Comparison of ENCODE assay signal across 18 cellular contexts in genomic region chr3:27127879-27128278, GRCh38.
DNase-seq lines count a peak whose midpoint lies in the region; ATAC-seq and TF ChIP-seq lines count a peak whose summit lies in the region.
"Had no signal": no experiment of that assay in that cellular context is flagged by ENCODE, and none has a peak within 500 bp of the region (broad histone marks: within the 10 kb centered on the region; RNA-seq: fewer than 3 reads in every experiment).

No MANE protein-coding gene starts in this region.

- no peak overlapping the region for H4K8ac ChIP-seq in mesenchymal stem cell (ENCODE audit: low read length)

- H3K14ac ChIP-seq in mesenchymal stem cell (ENCODE audit: low read length in 2 of 2), result no peak overlapping the region

- no peak overlapping the region for H2BK120ac ChIP-seq in mesenchymal stem cell (ENCODE audit: low read depth, low read length)

- H2AK5ac ChIP-seq in mesenchymal stem cell (ENCODE audit: low read length, severe bottlenecking), result no peak overlapping the region

- H2BK5ac ChIP-seq in mesenchymal stem cell (ENCODE audit: low read depth, low read length, poor library complexity, severe bottlenecking), result no peak overlapping the region

- no peaks in the 10 kb centered on the region for H3K79me1 ChIP-seq in mesenchymal stem cell (replicated peaks; ENCODE audit: low read length, poor library complexity, severe bottlenecking)

- POLR2A ChIA-PET in SK-N-SH (lab: Yijun Ruan, JAX), result no interaction called here

- intact Hi-C loops in left ventricle myocardium inferior (cut with micrococcal nuclease), result no loop called here

- no peaks in the 10 kb centered on the region for H3K9me3 ChIP-seq in SK-N-SH
- H3K9me3 ChIP-seq in mesenchymal stem cell (ENCODE audit: control insufficient read depth, low read length), result no peaks in the 10 kb centered on the region
- H3K9me3 ChIP-seq in left ventricle myocardium inferior (replicated peaks), result no peaks in the 10 kb centered on the region
- H3K9me3 ChIP-seq: A549; BE2C; BLaER1 treated with 17β-estradiol and CSF1 and Interleukin-3, amounts not matched to agents 10 nM and 100 nM; HAP-1 had no signal

- no peak overlapping the region for H3K9ac ChIP-seq in SK-N-SH
- H3K9ac ChIP-seq in mesenchymal stem cell (ENCODE audit: low read length), result no peak overlapping the region
- H3K9ac ChIP-seq: BLaER1 treated with 17β-estradiol and CSF1 and Interleukin-3, amounts not matched to agents 10 nM and 100 nM had no signal

- no peak overlapping the region for H3K18ac ChIP-seq in mesenchymal stem cell (ENCODE audit: low read depth in 1 of 2, low read length in 2 of 2)

- no peaks in the 10 kb centered on the region for H3K36me3 ChIP-seq in SK-N-SH (replicated peaks in 1 of 2; ENCODE audit: control insufficient read depth in 1 of 2, insufficient read depth in 2 of 2, low read length in 1 of 2)
- H3K36me3 ChIP-seq in mesenchymal stem cell (ENCODE audit: control insufficient read depth in 1 of 2, insufficient read depth in 2 of 2, low read depth in 1 of 2, low read length in 2 of 2), result peaks cover 0 to 83% of the 10 kb centered on the region in 2 experiments
- no peaks in the 10 kb centered on the region for H3K36me3 ChIP-seq in left ventricle myocardium inferior
- H3K36me3 ChIP-seq: BE2C, HAP-1 had no signal

- no peaks in the 10 kb centered on the region for H3K9me2 ChIP-seq in SK-N-SH

- no peak overlapping the region for H4K91ac ChIP-seq in mesenchymal stem cell (ENCODE audit: low read length)

- H2BK12ac ChIP-seq in mesenchymal stem cell (ENCODE audit: low read length in 2 of 2), result no peak overlapping the region

- H3K4me2 ChIP-seq in SK-N-SH (no peak overlapping the region), mesenchymal stem cell (ENCODE audit: low read length, poor library complexity, severe bottlenecking) (no peak overlapping the region)
- H3K4me2 ChIP-seq: A549; BLaER1 treated with 17β-estradiol and CSF1 and Interleukin-3, amounts not matched to agents 10 nM and 100 nM; GM23338 had no signal

- TF ChIP-seq EP300 in SK-N-SH (IDR thresholded peaks at IDR 0.05; ENCODE audit: borderline replicate concordance in 1 of 2, low read depth in 1 of 2, low read length in 1 of 2), result peak in 1 of 2 experiments; percentile 81; a peak in 2 of 4 replicates

- no peak overlapping the region for H3K4ac ChIP-seq in mesenchymal stem cell (ENCODE audit: low read depth in 1 of 2, low read length in 2 of 2)

- no peaks in the 10 kb centered on the region for H3K79me2 ChIP-seq in SK-N-SH (ENCODE audit: insufficient read depth)

- ATAC-seq in GM18502 (IDR thresholded peaks at IDR 0.05; ENCODE audit: poor library complexity, unreplicated experiment), result no peak
- ATAC-seq: A549, GM23338 had no signal

- TF ChIP-seq CTCF in SK-N-SH (IDR thresholded peaks at IDR 0.05), result no peak
- TF ChIP-seq CTCF in left ventricle myocardium inferior (IDR thresholded peaks at IDR 0.05; ENCODE audit: borderline replicate concordance), result no peak

- H3K4me3 ChIP-seq in SK-N-SH (ENCODE audit: low read depth in 2 of 2, low read length in 1 of 2), result no peak overlapping the region
- no peak overlapping the region for H3K4me3 ChIP-seq in mesenchymal stem cell (ENCODE audit: insufficient read depth in 1 of 2, low read depth in 1 of 2, low read length in 2 of 2)
- no peak overlapping the region for H3K4me3 ChIP-seq in left ventricle myocardium inferior
- H3K4me3 ChIP-seq: A549; BLaER1 treated with 17β-estradiol and CSF1 and Interleukin-3, amounts not matched to agents 10 nM and 100 nM; GM23338; HAP-1 had no signal

- H2BK15ac ChIP-seq in mesenchymal stem cell (ENCODE audit: low read depth, poor library complexity, severe bottlenecking), result no peak overlapping the region

- CTCF ChIA-PET in SK-N-SH (lab: Yijun Ruan, JAX), result interaction anchor here (4.0 kb wide), 1 partner anchor 8 kb away, joined by 14 read pairs; no protein-coding TSS in a partner anchor

- H3K27ac ChIP-seq in SK-N-SH (ENCODE audit: low read depth in 2 of 2, low read length in 1 of 2) (peak overlapping the region in 1 of 2 experiments; percentile 89; a peak in 2 of 4 replicates), mesenchymal stem cell (ENCODE audit: low read length, poor library complexity, severe bottlenecking) (no peak overlapping the region), left ventricle myocardium inferior (replicated peaks) (no peak overlapping the region)
- H3K27ac ChIP-seq: A549; BLaER1 treated with 17β-estradiol and CSF1 and Interleukin-3, amounts not matched to agents 10 nM and 100 nM had no signal

- peaks cover 0 to 12% of the 10 kb centered on the region in 2 experiments; a peak in 2 of 4 replicates for H3K4me1 ChIP-seq in SK-N-SH (ENCODE audit: control insufficient read depth in 1 of 2, insufficient read depth in 2 of 2, low read depth in 1 of 2, low read length in 1 of 2)
- H3K4me1 ChIP-seq in mesenchymal stem cell (ENCODE audit: control insufficient read depth, insufficient read depth, low read depth, low read length), result no peaks in the 10 kb centered on the region
- H3K4me1 ChIP-seq in left ventricle myocardium inferior, result no peaks in the 10 kb centered on the region
- H3K4me1 ChIP-seq: BE2C; BLaER1 treated with 17β-estradiol and CSF1 and Interleukin-3, amounts not matched to agents 10 nM and 100 nM; HAP-1 had no signal

- H3K27me3 ChIP-seq in SK-N-SH (ENCODE audit: insufficient read depth) (no peaks in the 10 kb centered on the region), mesenchymal stem cell (ENCODE audit: control insufficient read depth in 1 of 2, insufficient read depth in 1 of 2, low read length in 2 of 2) (no peaks in the 10 kb centered on the region), left ventricle myocardium inferior (ENCODE audit: low read depth) (no peaks in the 10 kb centered on the region)
- H3K27me3 ChIP-seq: BE2C; BLaER1 treated with 17β-estradiol and CSF1 and Interleukin-3, amounts not matched to agents 10 nM and 100 nM had no signal

- WGBS in SK-N-SH (ENCODE audit: low lambda C conversion rate), result 20% methylated on average over 3 of the region's 3 CpGs
- WGBS in mesenchymal stem cell, result 32% methylated on average over 3 of the region's 3 CpGs

- TF ChIP-seq RAD21 in SK-N-SH (IDR thresholded peaks at IDR 0.05; ENCODE audit: low read length), result no peak

- no peaks in the 10 kb centered on the region for H4K20me1 ChIP-seq in SK-N-SH (ENCODE audit: insufficient read depth)
- H4K20me1 ChIP-seq: BLaER1 treated with 17β-estradiol and CSF1 and Interleukin-3, amounts not matched to agents 10 nM and 100 nM had no signal

- H3F3A ChIP-seq in SK-N-SH (replicated peaks; ENCODE audit: insufficient read depth), result no peaks in the 10 kb centered on the region

- DNase-seq in NCI-H146 (lab: John Stamatoyannopoulos, UW) (peak; percentile 13), NCI-H146 treated with DMSO at 0.1 percent for 48 hours (lab: John Stamatoyannopoulos, UW; ENCODE audit: unreplicated experiment) (no peak), SK-N-SH (peak; percentile 10), mesenchymal stem cell (peak; percentile 3), left ventricle myocardium inferior (no peak)
- DNase-seq: 8988T; ACHN; AML-193; BE2C; CD4-positive, alpha-beta T cell; CD8-positive, alpha-beta memory T cell; DMS 273 treated with DMSO at 0.1 percent for 48 hours; HFFc6 had no signal

- H2AFZ ChIP-seq in SK-N-SH (ENCODE audit: low read depth) (no peak overlapping the region), mesenchymal stem cell (ENCODE audit: low read depth, low read length) (no peak overlapping the region)
- H2AFZ ChIP-seq: GM23338 had no signal

- H3K23ac ChIP-seq in mesenchymal stem cell (ENCODE audit: low read length in 2 of 2), result no peak overlapping the region

TF ChIP-seq in SK-N-SH, 30 proteins besides CTCF, POLR2A, EP300 and RAD21 (continues in another document):
- TF ChIP-seq, protein P1, sequence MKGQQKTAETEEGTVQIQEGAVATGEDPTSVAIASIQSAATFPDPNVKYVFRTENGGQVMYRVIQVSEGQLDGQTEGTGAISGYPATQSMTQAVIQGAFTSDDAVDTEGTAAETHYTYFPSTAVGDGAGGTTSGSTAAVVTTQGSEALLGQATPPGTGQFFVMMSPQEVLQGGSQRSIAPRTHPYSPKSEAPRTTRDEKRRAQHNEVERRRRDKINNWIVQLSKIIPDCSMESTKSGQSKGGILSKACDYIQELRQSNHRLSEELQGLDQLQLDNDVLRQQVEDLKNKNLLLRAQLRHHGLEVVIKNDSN (IDR thresholded peaks at IDR 0.05; ENCODE audit: borderline replicate concordance, low read depth), result no peak
- TF ChIP-seq REST (IDR thresholded peaks at IDR 0.05; ENCODE audit: low read depth, low read length), result no peak

Comparison
In these comparisons a context has a peak if more than half of its experiments do, and no peak if none do; other contexts are left out.
1. DNase-seq: peak in NCI-H146 (single experiment), SK-N-SH (single experiment) and mesenchymal stem cell (single experiment); none in NCI-H146 treated with DMSO at 0.1 percent for 48 hours (single experiment) and left ventricle myocardium inferior (single experiment).